ENCODE assay signal across 17 cellular contexts in the genomic region with DNA sequence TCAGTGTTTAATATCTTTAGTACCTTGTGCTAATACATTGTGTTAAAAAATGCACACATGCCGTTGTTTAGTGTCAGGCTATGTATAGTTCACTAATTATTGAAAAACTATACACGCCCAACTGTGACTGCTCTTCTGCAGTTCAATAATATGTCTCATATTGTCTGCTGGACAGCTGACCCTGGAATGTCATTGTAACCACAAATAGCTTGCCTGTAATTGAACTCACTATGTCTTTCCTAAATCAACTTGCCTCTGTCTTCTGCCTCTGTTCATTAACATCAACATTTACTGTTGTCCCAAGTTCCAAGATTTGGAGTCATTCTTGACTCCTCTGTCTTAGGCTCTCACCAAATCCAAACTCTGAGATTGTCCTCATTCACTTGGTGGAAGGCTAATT.
"Had no signal": no experiment of that assay in that cellular context is flagged by ENCODE, and none has a peak within 500 bp of the region (broad histone marks: within the 10 kb centered on the region; RNA-seq: fewer than 3 reads in every experiment).

No MANE protein-coding gene starts in this region.

- H3K4me3 ChIP-seq: breast epithelium, coronary artery had no signal

- DNase-seq: activated CD4-positive, alpha-beta memory T cell treated with anti-CD3 and anti-CD28 coated beads for 36 hours; activated CD4-positive, alpha-beta T cell treated with anti-CD3 and anti-CD28 coated beads for 4 hours; activated naive CD4-positive, alpha-beta T cell treated with anti-CD3 and anti-CD28 coated beads for 36 hours; activated naive CD8-positive, alpha-beta T cell treated with anti-CD3 and anti-CD28 coated beads, Interleukin-2, amount 10 ng/mL, durations not matched to agents 7 days and 5 days; activated T-cell treated with anti-CD3 and anti-CD28 coated beads, Interleukin-2, amount 50 U/mL, for 48 hours; amniotic stem cell; endodermal cell; heart left ventricle; islet precursor cell; left cardiac atrium; mesendoderm; stimulated activated CD4-positive, alpha-beta T cell treated with anti-CD3 and anti-CD28 coated beads, Interleukin-4, amount 100 ng/mL, for 4 hours; T-cell; upper lobe of right lung had no signal

- H3K4me1 ChIP-seq: breast epithelium, upper lobe of right lung had no signal

- H3K27me3 ChIP-seq: breast epithelium, upper lobe of right lung had no signal

- H3K27ac ChIP-seq: breast epithelium, coronary artery, upper lobe of right lung had no signal

- H3K9me3 ChIP-seq: breast epithelium, heart left ventricle, upper lobe of right lung had no signal

- H3K36me3 ChIP-seq: breast epithelium, heart left ventricle, upper lobe of right lung had no signal

- ATAC-seq: heart left ventricle; left cardiac atrium; natural killer cell treated with Interleukin-12 subunit alpha and Interleukin-12 subunit beta and Interleukin-15 and Interleukin-18, amount 100 ng/mL, for 72 hours; T-cell; upper lobe of right lung had no signal
